Comparison of ENCODE assay signal across 1 cellular context in the genomic region with DNA sequence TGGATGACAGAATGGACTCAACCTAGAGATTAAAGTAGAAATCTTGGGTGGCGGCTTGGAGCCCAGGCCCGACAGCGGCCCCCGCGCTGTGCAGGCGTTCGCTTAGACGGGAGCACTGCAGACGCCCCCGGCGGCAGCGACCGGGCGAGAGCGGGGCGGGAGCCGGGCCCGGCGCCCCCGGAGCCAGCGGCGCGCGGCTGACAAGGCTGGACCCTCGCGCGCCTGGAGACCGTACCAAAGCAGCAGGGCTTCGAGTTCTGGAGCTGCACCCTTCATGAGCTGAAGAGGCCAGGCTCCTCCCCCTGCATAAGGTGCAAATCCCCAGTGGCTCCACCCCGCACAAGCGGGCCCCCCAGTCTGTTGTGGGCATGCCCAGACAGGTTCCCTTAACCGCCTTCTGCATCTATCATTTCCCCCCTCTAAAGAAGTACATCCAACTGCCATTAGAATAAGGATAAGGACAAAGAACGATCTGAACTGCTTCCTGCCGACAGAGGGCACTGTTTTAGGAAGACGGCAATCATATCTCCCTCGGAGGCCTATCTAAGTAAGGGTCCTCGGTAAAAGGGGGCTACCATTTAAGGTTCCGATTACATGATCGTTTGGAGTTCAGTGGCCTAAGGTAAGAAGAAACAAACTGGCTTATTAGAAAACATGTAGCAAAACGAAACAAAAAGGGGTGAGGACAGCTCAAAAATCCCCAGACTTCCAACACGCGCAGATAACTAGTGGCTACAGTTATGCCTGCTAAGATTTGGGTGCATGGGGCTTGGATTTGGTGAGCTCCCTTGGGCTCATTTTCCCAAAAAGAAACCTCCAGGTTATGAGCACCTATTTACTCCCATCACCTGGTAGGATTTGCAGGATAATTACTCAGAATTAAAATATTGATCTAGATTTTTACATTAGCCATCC.
TF ChIP-seq lines count a peak whose summit lies in the region.

No MANE protein-coding gene starts in this region.

TF ChIP-seq in WTC11, 78 proteins besides CTCF, POLR2A, EP300 and RAD21 (continued from another document):
- no peak for TF ChIP-seq AR (CRISPR knock-in tag; IDR thresholded peaks at IDR 0.05)
- no peak for TF ChIP-seq CREB1 (CRISPR knock-in tag; IDR thresholded peaks at IDR 0.05)
- TF ChIP-seq NR1H2 (CRISPR knock-in tag; IDR thresholded peaks at IDR 0.05) = no peak
- TF ChIP-seq ETV6 (CRISPR knock-in tag; IDR thresholded peaks at IDR 0.05) = no peak
- no peak for TF ChIP-seq E2F5 (CRISPR knock-in tag; IDR thresholded peaks at IDR 0.05)
- TF ChIP-seq, protein P1, sequence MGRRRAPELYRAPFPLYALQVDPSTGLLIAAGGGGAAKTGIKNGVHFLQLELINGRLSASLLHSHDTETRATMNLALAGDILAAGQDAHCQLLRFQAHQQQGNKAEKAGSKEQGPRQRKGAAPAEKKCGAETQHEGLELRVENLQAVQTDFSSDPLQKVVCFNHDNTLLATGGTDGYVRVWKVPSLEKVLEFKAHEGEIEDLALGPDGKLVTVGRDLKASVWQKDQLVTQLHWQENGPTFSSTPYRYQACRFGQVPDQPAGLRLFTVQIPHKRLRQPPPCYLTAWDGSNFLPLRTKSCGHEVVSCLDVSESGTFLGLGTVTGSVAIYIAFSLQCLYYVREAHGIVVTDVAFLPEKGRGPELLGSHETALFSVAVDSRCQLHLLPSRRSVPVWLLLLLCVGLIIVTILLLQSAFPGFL (CRISPR knock-in tag; IDR thresholded peaks at IDR 0.05; ENCODE audit: borderline replicate concordance) = no peak
- no peak for TF ChIP-seq MYBL2 (CRISPR knock-in tag; IDR thresholded peaks at IDR 0.05)
- TF ChIP-seq, protein P2, sequence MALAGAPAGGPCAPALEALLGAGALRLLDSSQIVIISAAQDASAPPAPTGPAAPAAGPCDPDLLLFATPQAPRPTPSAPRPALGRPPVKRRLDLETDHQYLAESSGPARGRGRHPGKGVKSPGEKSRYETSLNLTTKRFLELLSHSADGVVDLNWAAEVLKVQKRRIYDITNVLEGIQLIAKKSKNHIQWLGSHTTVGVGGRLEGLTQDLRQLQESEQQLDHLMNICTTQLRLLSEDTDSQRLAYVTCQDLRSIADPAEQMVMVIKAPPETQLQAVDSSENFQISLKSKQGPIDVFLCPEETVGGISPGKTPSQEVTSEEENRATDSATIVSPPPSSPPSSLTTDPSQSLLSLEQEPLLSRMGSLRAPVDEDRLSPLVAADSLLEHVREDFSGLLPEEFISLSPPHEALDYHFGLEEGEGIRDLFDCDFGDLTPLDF (CRISPR knock-in tag; IDR thresholded peaks at IDR 0.05) = no peak
- TF ChIP-seq, protein P3, sequence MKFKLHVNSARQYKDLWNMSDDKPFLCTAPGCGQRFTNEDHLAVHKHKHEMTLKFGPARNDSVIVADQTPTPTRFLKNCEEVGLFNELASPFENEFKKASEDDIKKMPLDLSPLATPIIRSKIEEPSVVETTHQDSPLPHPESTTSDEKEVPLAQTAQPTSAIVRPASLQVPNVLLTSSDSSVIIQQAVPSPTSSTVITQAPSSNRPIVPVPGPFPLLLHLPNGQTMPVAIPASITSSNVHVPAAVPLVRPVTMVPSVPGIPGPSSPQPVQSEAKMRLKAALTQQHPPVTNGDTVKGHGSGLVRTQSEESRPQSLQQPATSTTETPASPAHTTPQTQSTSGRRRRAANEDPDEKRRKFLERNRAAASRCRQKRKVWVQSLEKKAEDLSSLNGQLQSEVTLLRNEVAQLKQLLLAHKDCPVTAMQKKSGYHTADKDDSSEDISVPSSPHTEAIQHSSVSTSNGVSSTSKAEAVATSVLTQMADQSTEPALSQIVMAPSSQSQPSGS (CRISPR knock-in tag; IDR thresholded peaks at IDR 0.05; ENCODE audit: borderline replicate concordance, low read depth) = no peak
- no peak for TF ChIP-seq SMAD3 (CRISPR knock-in tag; IDR thresholded peaks at IDR 0.05; ENCODE audit: borderline replicate concordance)
- TF ChIP-seq SP1 (CRISPR knock-in tag; conservative IDR thresholded peaks at IDR 0.05) = no peak
- TF ChIP-seq JAZF1 (CRISPR knock-in tag; IDR thresholded peaks at IDR 0.05) = no peak
- no peak for TF ChIP-seq NR3C1 (CRISPR knock-in tag; conservative IDR thresholded peaks at IDR 0.05; ENCODE audit: low read depth)
- TF ChIP-seq ZNF232 (CRISPR knock-in tag; IDR thresholded peaks at IDR 0.05) = no peak
- no peak for TF ChIP-seq GTF2I (CRISPR knock-in tag; conservative IDR thresholded peaks at IDR 0.05)
